Comparison of ENCODE assay signal across 20 cellular contexts in genomic region chr1:228105996-228106799, GRCh38. TPM values are rescaled to one million over a fixed set of nuclear protein-coding genes. Genes with fewer than 3 reads are reported as not detected.
DNase-seq lines count a peak whose midpoint lies in the region; ATAC-seq and TF ChIP-seq lines count a peak whose summit lies in the region.
"Had no signal": no experiment of that assay in that cellular context is flagged by ENCODE, and none has a peak within 500 bp of the region (broad histone marks: within the 10 kb centered on the region; RNA-seq: fewer than 3 reads in every experiment).

No MANE protein-coding gene starts in this region.

- no peak for TF ChIP-seq CTCF in CD8-positive, alpha-beta T cell (IDR thresholded peaks at IDR 0.05)
- no peak for TF ChIP-seq CTCF in nephron progenitor cell (IDR thresholded peaks at IDR 0.05)

- peaks cover 20% of the 10 kb centered on the region for H3K4me1 Mint-ChIP-seq in T-helper 1 cell treated with Interleukin-12 subunit alpha and Interleukin-12 subunit beta and Interleukin-4 antibody, amounts not matched to agents 30 μg/mL and 1 μg/mL, for 36 hours (ENCODE audit: low read depth)
- H3K4me1 Mint-ChIP-seq in CD8-positive, alpha-beta T cell (ENCODE audit: low read depth): peaks cover 40% of the 10 kb centered on the region
- H3K4me1 Mint-ChIP-seq in nephron progenitor cell: peaks cover 44% of the 10 kb centered on the region

- peak overlapping the region; percentile 10 for H3K4me3 Mint-ChIP-seq in T-helper 1 cell treated with Interleukin-12 subunit alpha and Interleukin-12 subunit beta and Interleukin-4 antibody, amounts not matched to agents 30 μg/mL and 1 μg/mL, for 36 hours
- peak overlapping the region; percentile 29 for H3K4me3 Mint-ChIP-seq in CD8-positive, alpha-beta T cell
- peak overlapping the region; percentile 14 for H3K4me3 Mint-ChIP-seq in nephron progenitor cell
- H3K4me3 Mint-ChIP-seq: stimulated activated naive CD8-positive, alpha-beta T cell treated with anti-CD3 and anti-CD28 coated beads, Interleukin-15, Interleukin-2, amounts not matched to agents 100 ng/mL and 50 ng/mL, for 24 hours had no signal

- no peaks in the 10 kb centered on the region for H3K27me3 Mint-ChIP-seq in T-helper 1 cell treated with Interleukin-12 subunit alpha and Interleukin-12 subunit beta and Interleukin-4 antibody, amounts not matched to agents 30 μg/mL and 1 μg/mL, for 36 hours (ENCODE audit: low read depth)
- H3K27me3 Mint-ChIP-seq in CD8-positive, alpha-beta T cell (ENCODE audit: low read depth): no peaks in the 10 kb centered on the region
- H3K27me3 Mint-ChIP-seq in nephron progenitor cell (ENCODE audit: low read depth, poor library complexity): peaks cover 7% of the 10 kb centered on the region
- H3K27me3 Mint-ChIP-seq: stimulated activated naive CD8-positive, alpha-beta T cell treated with anti-CD3 and anti-CD28 coated beads, Interleukin-15, Interleukin-2, amounts not matched to agents 100 ng/mL and 50 ng/mL, for 24 hours had no signal

- no peaks in the 10 kb centered on the region for H3K36me3 ChIP-seq in CD8-positive, alpha-beta T cell (ENCODE audit: insufficient read depth, low read length)
- H3K36me3 ChIP-seq: breast epithelium, prostate gland had no signal

- H3K4me1 ChIP-seq in CD8-positive, alpha-beta T cell (ENCODE audit: insufficient read depth, low read length): peaks cover 39% of the 10 kb centered on the region

- no peaks in the 10 kb centered on the region for H3K9me3 ChIP-seq in CD8-positive, alpha-beta T cell (ENCODE audit: low read length)
- H3K9me3 ChIP-seq: breast epithelium, HAP-1, heart right ventricle, prostate gland, tibial nerve had no signal

- no peak overlapping the region for H3K27ac Mint-ChIP-seq in T-helper 1 cell treated with Interleukin-12 subunit alpha and Interleukin-12 subunit beta and Interleukin-4 antibody, amounts not matched to agents 30 μg/mL and 1 μg/mL, for 36 hours
- no peak overlapping the region for H3K27ac Mint-ChIP-seq in CD8-positive, alpha-beta T cell
- peak overlapping the region; percentile 7 to 44 for H3K27ac Mint-ChIP-seq in activated naive CD4-positive, alpha-beta T cell treated with anti-CD3 and anti-CD28 coated beads, Interleukin-2, amount 50 U/mL, for 72 hours
- H3K27ac Mint-ChIP-seq in nephron progenitor cell: no peak overlapping the region
- H3K27ac Mint-ChIP-seq: stimulated activated naive CD8-positive, alpha-beta T cell treated with anti-CD3 and anti-CD28 coated beads, Interleukin-15, Interleukin-2, amounts not matched to agents 100 ng/mL and 50 ng/mL, for 24 hours had no signal

- ATAC-seq in CD8-positive, alpha-beta T cell: no peak
- no peak for ATAC-seq in activated naive CD4-positive, alpha-beta T cell treated with anti-CD3 and anti-CD28 coated beads, Interleukin-2, amount 50 U/mL, for 72 hours
- ATAC-seq in GM19351 (IDR thresholded peaks at IDR 0.05; ENCODE audit: unreplicated experiment): no peak
- no peak for ATAC-seq in GM19023 (IDR thresholded peaks at IDR 0.05; ENCODE audit: unreplicated experiment)
- ATAC-seq: heart right ventricle had no signal

- CTCF ChIA-PET in CD8-positive, alpha-beta T cell (lab: Charles Lee): interaction anchor here (0.9 to 1.7 kb wide), 3 partner anchors 26 to 61 kb away, joined by 3 to 4 read pairs (median 3); no protein-coding TSS in a partner anchor

- H3K36me3 Mint-ChIP-seq in T-helper 1 cell treated with Interleukin-12 subunit alpha and Interleukin-12 subunit beta and Interleukin-4 antibody, amounts not matched to agents 30 μg/mL and 1 μg/mL, for 36 hours (ENCODE audit: low read depth): peaks cover 3% of the 10 kb centered on the region
- peaks cover 34% of the 10 kb centered on the region for H3K36me3 Mint-ChIP-seq in CD8-positive, alpha-beta T cell
- H3K36me3 Mint-ChIP-seq in activated naive CD4-positive, alpha-beta T cell treated with anti-CD3 and anti-CD28 coated beads, Interleukin-2, amount 50 U/mL, for 72 hours: peaks cover 14 to 19% of the 10 kb centered on the region in 2 donors
- H3K36me3 Mint-ChIP-seq in nephron progenitor cell (ENCODE audit: low read depth): peaks cover 5% of the 10 kb centered on the region

- no peak overlapping the region for H3K4me3 ChIP-seq in CD8-positive, alpha-beta T cell (ENCODE audit: low read depth, low read length)
- H3K4me3 ChIP-seq: breast epithelium, HAP-1, heart right ventricle, prostate gland, tibial nerve had no signal

- DNase-seq in T-helper 1 cell: no peak
- no peak for DNase-seq in CD8-positive, alpha-beta T cell
- no peak for DNase-seq in activated naive CD4-positive, alpha-beta T cell treated with anti-CD3 and anti-CD28 coated beads, Interleukin-2, amount 50 U/mL, for 72 hours (ENCODE audit: low spot score in 2 of 2)
- no peak for DNase-seq in nephron progenitor cell
- no peak for DNase-seq in NCI-H1436 treated with DMSO at 0.1 percent for 48 hours (lab: John Stamatoyannopoulos, UW)
- DNase-seq: DMS 273 treated with DMSO at 0.1 percent for 48 hours; NCI-H1105; NCI-H510A treated with DMSO at 0.1 percent for 48 hours; stimulated activated CD4-positive, alpha-beta T cell treated with anti-CD3 and anti-CD28 coated beads, Interleukin-2, amount 100 ng/mL, for 24 hours; SW 1271 had no signal

- POLR2A ChIA-PET in CD8-positive, alpha-beta T cell (lab: Charles Lee): interaction anchor here (1.4 to 1.6 kb wide), 2 partner anchors 24 to 59 kb away, joined by 5 to 8 read pairs; partner anchors contain the start of genes ARF1 and IBA57

- no peaks in the 10 kb centered on the region for H3K27me3 ChIP-seq in CD8-positive, alpha-beta T cell (ENCODE audit: insufficient read depth, low read length)
- H3K27me3 ChIP-seq: breast epithelium, heart right ventricle, tibial nerve had no signal

- no peaks in the 10 kb centered on the region for H3K9me3 Mint-ChIP-seq in T-helper 1 cell treated with Interleukin-12 subunit alpha and Interleukin-12 subunit beta and Interleukin-4 antibody, amounts not matched to agents 30 μg/mL and 1 μg/mL, for 36 hours
- H3K9me3 Mint-ChIP-seq in CD8-positive, alpha-beta T cell: no peaks in the 10 kb centered on the region
- H3K9me3 Mint-ChIP-seq in activated naive CD4-positive, alpha-beta T cell treated with anti-CD3 and anti-CD28 coated beads, Interleukin-2, amount 50 U/mL, for 72 hours: no peaks in the 10 kb centered on the region
- no peaks in the 10 kb centered on the region for H3K9me3 Mint-ChIP-seq in nephron progenitor cell
- H3K9me3 Mint-ChIP-seq: stimulated activated naive CD8-positive, alpha-beta T cell treated with anti-CD3 and anti-CD28 coated beads, Interleukin-15, Interleukin-2, amounts not matched to agents 100 ng/mL and 50 ng/mL, for 24 hours had no signal

- intact Hi-C loops in CD8-positive, alpha-beta T cell (cut with DNase I, micrococcal nuclease): loop anchor here (10.0 kb wide), 3 partner anchors 299 to 1239 kb away; partner anchors contain the start of genes TRIM11 (in 2 of the 2), CCSAP (in 1 of the 2) and ZNF678 (in 1 of the 2)

- no peak overlapping the region for H3K27ac ChIP-seq in CD8-positive, alpha-beta T cell (ENCODE audit: low read depth, low read length)
- H3K27ac ChIP-seq: breast epithelium, heart right ventricle, prostate gland, VCaP had no signal

RNA-seq across cellular contexts. Expression of gene MRPL55, which starts 2.9 kb away (rescaled TPM):
- total RNA-seq in CD8-positive, alpha-beta T cell: 10 to 100 TPM; 90.2 to 90.7 TPM
- total RNA-seq in activated naive CD4-positive, alpha-beta T cell treated with anti-CD3 and anti-CD28 coated beads, Interleukin-2, amount 50 U/mL, for 72 hours: 10 to 100 TPM; 50.6 to 52.5 TPM

RNA-seq across cellular contexts. Expression of gene C1orf35, which starts 3.1 kb away (rescaled TPM):
- 10 to 100 TPM; 28.4 to 30.2 TPM for total RNA-seq in CD8-positive, alpha-beta T cell
- 10 to 100 TPM; 17.6 to 19.4 TPM for total RNA-seq in activated naive CD4-positive, alpha-beta T cell treated with anti-CD3 and anti-CD28 coated beads, Interleukin-2, amount 50 U/mL, for 72 hours

RNA-seq across cellular contexts. Expression of gene ARF1, which starts 23.7 kb away (rescaled TPM):
- 100 to 1,000 TPM; 375 to 381 TPM for total RNA-seq in CD8-positive, alpha-beta T cell
- total RNA-seq in activated naive CD4-positive, alpha-beta T cell treated with anti-CD3 and anti-CD28 coated beads, Interleukin-2, amount 50 U/mL, for 72 hours: 100 to 1,000 TPM; 308 to 333 TPM

RNA-seq across cellular contexts. Expression of gene GUK1, which starts 33.9 kb away (rescaled TPM):
- total RNA-seq in CD8-positive, alpha-beta T cell: 100 to 1,000 TPM; 548 to 551 TPM
- 100 to 1,000 TPM; 206 to 293 TPM for total RNA-seq in activated naive CD4-positive, alpha-beta T cell treated with anti-CD3 and anti-CD28 coated beads, Interleukin-2, amount 50 U/mL, for 72 hours

RNA-seq across cellular contexts. Expression of gene GJC2, which starts 43.5 kb away (rescaled TPM):
- total RNA-seq in CD8-positive, alpha-beta T cell: 1 to 10 TPM; 5.9 to 8.2 TPM
- under 1 TPM; 0.16 to 0.86 TPM for total RNA-seq in activated naive CD4-positive, alpha-beta T cell treated with anti-CD3 and anti-CD28 coated beads, Interleukin-2, amount 50 U/mL, for 72 hours

Comparison
In these comparisons a context has a peak if more than half of its experiments do, and no peak if none do; other contexts are left out.
1. H3K27ac Mint-ChIP-seq: peak in activated naive CD4-positive, alpha-beta T cell treated with anti-CD3 and anti-CD28 coated beads, Interleukin-2, amount 50 U/mL, for 72 hours (2 of 2); none in T-helper 1 cell treated with Interleukin-12 subunit alpha and Interleukin-12 subunit beta and Interleukin-4 antibody, amounts not matched to agents 30 μg/mL and 1 μg/mL, for 36 hours (single experiment), CD8-positive, alpha-beta T cell (single experiment) and nephron progenitor cell (single experiment).
2. Peak in every context shown above with its lines, with median percentiles within 50 percentile points of each other: H3K4me3 Mint-ChIP-seq.